In genomic region chr11:9842923-9843322, GRCh38 we compare ENCODE assay signal across 21 cellular contexts.
"Had no signal": no experiment of that assay in that cellular context is flagged by ENCODE, and none has a peak within 500 bp of the region (broad histone marks: within the 10 kb centered on the region; RNA-seq: fewer than 3 reads in every experiment).

No MANE protein-coding gene starts in this region.

- DNase-seq: activated CD4-positive, alpha-beta memory T cell treated with anti-CD3 and anti-CD28 coated beads for 36 hours; activated gamma-delta T cell; activated naive CD8-positive, alpha-beta T cell treated with anti-CD3 and anti-CD28 coated beads, Interleukin-2, amount 10 ng/mL, durations not matched to agents 7 days and 5 days; activated T-cell treated with anti-CD3 and anti-CD28 coated beads, Interleukin-2, amount 50 U/mL, for 1 hour; aorta; brain microvascular endothelial cell; foreskin keratinocyte; glutamatergic neuron; hypothalamus; kidney; midbrain; pancreas; sigmoid colon; SJCRH30; stimulated activated CD4-positive, alpha-beta T cell treated with anti-CD3 and anti-CD28 coated beads, Interleukin-4, amount 100 ng/mL, for 24 hours; WERI-Rb-1 had no signal

- H3K27me3 Mint-ChIP-seq: activated CD4-positive, alpha-beta memory T cell treated with anti-CD3 and anti-CD28 coated beads for 36 hours; activated naive CD8-positive, alpha-beta T cell treated with anti-CD3 and anti-CD28 coated beads, Interleukin-2, amount 10 ng/mL, durations not matched to agents 7 days and 5 days; stimulated activated memory B cell treated with anti-CD40 and anti-IgM and Interleukin-4, amounts not matched to agents 10 μg/mL and 1 μg/mL and 100 μg/mL, for 72 hours had no signal

- H3K27me3 ChIP-seq: brain microvascular endothelial cell, foreskin keratinocyte, pancreas, sigmoid colon, SJCRH30 had no signal

- H3K9me3 Mint-ChIP-seq: activated CD4-positive, alpha-beta memory T cell treated with anti-CD3 and anti-CD28 coated beads for 36 hours; activated naive CD8-positive, alpha-beta T cell treated with anti-CD3 and anti-CD28 coated beads, Interleukin-2, amount 10 ng/mL, durations not matched to agents 7 days and 5 days; stimulated activated memory B cell treated with anti-CD40 and anti-IgM and Interleukin-4, amounts not matched to agents 10 μg/mL and 1 μg/mL and 100 μg/mL, for 72 hours had no signal

- H3K36me3 ChIP-seq: brain microvascular endothelial cell had no signal

- H3K4me3 Mint-ChIP-seq: activated CD4-positive, alpha-beta memory T cell treated with anti-CD3 and anti-CD28 coated beads for 36 hours; activated naive CD8-positive, alpha-beta T cell treated with anti-CD3 and anti-CD28 coated beads, Interleukin-2, amount 10 ng/mL, durations not matched to agents 7 days and 5 days; stimulated activated memory B cell treated with anti-CD40 and anti-IgM and Interleukin-4, amounts not matched to agents 10 μg/mL and 1 μg/mL and 100 μg/mL, for 72 hours; T-helper 1 cell treated with Interleukin-12 subunit alpha and Interleukin-12 subunit beta and Interleukin-4 antibody, amounts not matched to agents 30 μg/mL and 1 μg/mL, for 36 hours had no signal

- H3K27ac ChIP-seq: brain microvascular endothelial cell, coronary artery, foreskin keratinocyte, pancreas, sigmoid colon, SJCRH30, WERI-Rb-1 had no signal

- H3K4me1 ChIP-seq: pancreas, sigmoid colon, SJCRH30 had no signal

- H3K4me3 ChIP-seq: coronary artery, lung, pancreas, sigmoid colon, SJCRH30 had no signal

- H3K27ac Mint-ChIP-seq: activated CD4-positive, alpha-beta memory T cell treated with anti-CD3 and anti-CD28 coated beads for 36 hours; activated naive CD8-positive, alpha-beta T cell treated with anti-CD3 and anti-CD28 coated beads, Interleukin-2, amount 10 ng/mL, durations not matched to agents 7 days and 5 days; stimulated activated memory B cell treated with anti-CD40 and anti-IgM and Interleukin-4, amounts not matched to agents 10 μg/mL and 1 μg/mL and 100 μg/mL, for 72 hours; T-helper 1 cell treated with Interleukin-12 subunit alpha and Interleukin-12 subunit beta and Interleukin-4 antibody, amounts not matched to agents 30 μg/mL and 1 μg/mL, for 36 hours had no signal

- H3K9me3 ChIP-seq: pancreas, sigmoid colon, SJCRH30 had no signal

- ATAC-seq: foreskin keratinocyte; left lobe of liver; pancreas; stimulated activated memory B cell treated with anti-CD40 and anti-IgM and Interleukin-4, amounts not matched to agents 10 μg/mL and 1 μg/mL and 100 μg/mL, for 72 hours had no signal
